Comparison of ENCODE assay signal across 19 cellular contexts in the genomic region with DNA sequence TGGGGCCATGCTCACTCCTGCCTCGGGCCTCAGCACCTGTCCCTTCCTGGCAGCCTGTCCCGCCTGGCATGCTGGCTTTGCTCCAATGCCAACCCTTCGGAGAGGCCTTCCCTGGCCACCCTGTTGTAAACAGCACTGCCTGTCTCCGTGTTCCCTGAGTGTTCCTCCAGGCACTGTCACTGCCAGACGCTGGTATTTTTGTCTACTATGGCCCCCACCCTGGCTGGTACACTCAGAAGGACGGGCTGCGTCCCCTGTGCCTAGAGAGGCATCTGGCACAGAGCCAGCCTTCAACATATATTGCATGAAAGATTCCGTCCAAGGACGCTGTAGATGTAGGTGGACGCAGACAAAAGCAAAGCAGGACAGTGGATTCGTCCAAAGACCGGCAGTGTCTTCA. TPM values are rescaled to one million over a fixed set of nuclear protein-coding genes. Genes with fewer than 3 reads are reported as not detected.
A peak's percentile ranks its signal among the peaks of the same experiment; 100 is the strongest.
DNase-seq lines count a peak whose midpoint lies in the region; TF ChIP-seq lines count a peak whose summit lies in the region.
"Had no signal": no experiment of that assay in that cellular context is flagged by ENCODE, and none has a peak within 500 bp of the region (broad histone marks: within the 10 kb centered on the region; RNA-seq: fewer than 3 reads in every experiment).

No MANE protein-coding gene starts in this region.

- intact Hi-C loops in left ventricle myocardium inferior (cut with micrococcal nuclease) (no loop called here), ovary (cut with DNase I) (loop anchor here in 3 of 4 donors (5.0 to 10.0 kb wide), 3 partner anchors 49 to 484 kb away; no protein-coding TSS in a partner anchor)

- H3K4me3 ChIP-seq in BE2C (ENCODE audit: low read depth, low read length): no peak overlapping the region
- H3K4me3 ChIP-seq in left ventricle myocardium inferior: no peak overlapping the region
- no peak overlapping the region for H3K4me3 ChIP-seq in ovary

- no peaks in the 10 kb centered on the region for H3K27me3 ChIP-seq in BE2C
- H3K27me3 ChIP-seq in left ventricle myocardium inferior (ENCODE audit: low read depth): peaks cover 59% of the 10 kb centered on the region
- H3K27me3 ChIP-seq in ovary: no peaks in the 10 kb centered on the region

- H3K4me1 ChIP-seq in BE2C (no peaks in the 10 kb centered on the region), left ventricle myocardium inferior (peaks cover 53% of the 10 kb centered on the region), ovary (ENCODE audit: insufficient read depth) (peaks cover 13% of the 10 kb centered on the region)

- no peak for TF ChIP-seq EP300 in ovary (IDR thresholded peaks at IDR 0.05)

- 77 to 83% (median 79%) methylated on average over 12 of the region's 12 CpGs for WGBS in ovary, 3 donors

- peak overlapping the region; percentile 64 for H3K27ac ChIP-seq in left ventricle myocardium inferior (replicated peaks)
- no peak overlapping the region for H3K27ac ChIP-seq in ovary
- H3K27ac ChIP-seq: KMS-11 had no signal

- no peaks in the 10 kb centered on the region for H3K36me3 ChIP-seq in BE2C
- no peaks in the 10 kb centered on the region for H3K36me3 ChIP-seq in left ventricle myocardium inferior
- no peaks in the 10 kb centered on the region for H3K36me3 ChIP-seq in ovary

- peak; percentile 15 for DNase-seq in BE2C
- peak; percentile 42 for DNase-seq in NCI-H2029 (lab: John Stamatoyannopoulos, UW)
- peak; percentile 69 for DNase-seq in left ventricle myocardium inferior
- peak; percentile 14 to 45 (median 27) for DNase-seq in ovary
- DNase-seq in midbrain (lab: John Stamatoyannopoulos, UW): no peak
- no peak for DNase-seq in NCI-H226
- no peak for DNase-seq in erythroblast (lab: John Stamatoyannopoulos, UW)
- no peak for DNase-seq in NCI-H1105 (lab: John Stamatoyannopoulos, UW)
- DNase-seq: activated CD4-positive, alpha-beta T cell treated with anti-CD3 and anti-CD28 coated beads for 1 hour; activated CD8-positive, alpha-beta memory T cell treated with anti-CD3 and anti-CD28 coated beads, Interleukin-2, amount 50 U/mL, for 48 hours; activated naive CD4-positive, alpha-beta T cell; CD8-positive, alpha-beta memory T cell; dermis blood vessel endothelial cell; glutamatergic neuron; GOT3; NCI-H1105 treated with DMSO at 0.1 percent for 48 hours; SHP77 treated with DMSO at 0.1 percent for 48 hours had no signal

- H3K9me3 ChIP-seq in BE2C: no peaks in the 10 kb centered on the region
- no peaks in the 10 kb centered on the region for H3K9me3 ChIP-seq in left ventricle myocardium inferior (replicated peaks)
- no peaks in the 10 kb centered on the region for H3K9me3 ChIP-seq in ovary

- no peak for TF ChIP-seq POLR2A in ovary (IDR thresholded peaks at IDR 0.05)
- TF ChIP-seq POLR2A in erythroblast (IDR thresholded peaks at IDR 0.05; ENCODE audit: low read length): no peak

- TF ChIP-seq CTCF in BE2C (IDR thresholded peaks at IDR 0.05; ENCODE audit: low read depth, low read length) (no peak), left ventricle myocardium inferior (IDR thresholded peaks at IDR 0.05; ENCODE audit: borderline replicate concordance) (no peak), ovary (IDR thresholded peaks at IDR 0.05) (no peak)

RNA-seq across cellular contexts. Expression of gene ASPG, which starts 2.7 kb away (rescaled TPM):
- not detected for polyA plus RNA-seq in BE2C (2012; ENCODE audit: insufficient read depth, insufficient read length, low read depth)
- total RNA-seq in left ventricle myocardium inferior (27.1 TPM), ovary (10 to 100 TPM; 10.5 to 28.8 (median 19.8) TPM)
- 10 to 100 TPM in 1 of 2 donors, under 1 TPM in 1; 0.45 to 11.0 TPM for polyA plus RNA-seq in ovary
- total RNA-seq: CD8-positive, alpha-beta memory T cell; dermis blood vessel endothelial cell; T-helper 2 cell treated with Interferon-gamma antibody and Interleukin-4, amounts not matched to agents 100 ng/mL and 5 ng/mL, for 36 hours had no signal
- polyA plus RNA-seq: CD8-positive, alpha-beta memory T cell had no signal

RNA-seq across cellular contexts. Expression of gene KIF26A, which starts 55.6 kb away (rescaled TPM):
- polyA plus RNA-seq in BE2C (2012; ENCODE audit: insufficient read depth, insufficient read length, low read depth): 87.1 TPM
- 6.5 TPM for total RNA-seq in left ventricle myocardium inferior
- 10 to 100 TPM in 3 of 7 donors, 1 to 10 TPM in 4; 1.4 to 16.8 (median 6.4) TPM for total RNA-seq in ovary
- polyA plus RNA-seq in ovary: 1 to 10 TPM in 1 of 2 donors, under 1 TPM in 1; 0.32 to 5.3 TPM
- polyA plus RNA-seq: CD8-positive, alpha-beta memory T cell had no signal

Comparison
In these comparisons a context has a peak if more than half of its experiments do, and no peak if none do; other contexts are left out.
1. DNase-seq: peak in BE2C (single experiment), NCI-H2029 (single experiment), left ventricle myocardium inferior (single experiment) and ovary (5 of 5); none in midbrain (single experiment), NCI-H226 (single experiment), erythroblast (0 of 2) and NCI-H1105 (single experiment).